ENCODE assay signal across 1 cellular context in the genomic region with DNA sequence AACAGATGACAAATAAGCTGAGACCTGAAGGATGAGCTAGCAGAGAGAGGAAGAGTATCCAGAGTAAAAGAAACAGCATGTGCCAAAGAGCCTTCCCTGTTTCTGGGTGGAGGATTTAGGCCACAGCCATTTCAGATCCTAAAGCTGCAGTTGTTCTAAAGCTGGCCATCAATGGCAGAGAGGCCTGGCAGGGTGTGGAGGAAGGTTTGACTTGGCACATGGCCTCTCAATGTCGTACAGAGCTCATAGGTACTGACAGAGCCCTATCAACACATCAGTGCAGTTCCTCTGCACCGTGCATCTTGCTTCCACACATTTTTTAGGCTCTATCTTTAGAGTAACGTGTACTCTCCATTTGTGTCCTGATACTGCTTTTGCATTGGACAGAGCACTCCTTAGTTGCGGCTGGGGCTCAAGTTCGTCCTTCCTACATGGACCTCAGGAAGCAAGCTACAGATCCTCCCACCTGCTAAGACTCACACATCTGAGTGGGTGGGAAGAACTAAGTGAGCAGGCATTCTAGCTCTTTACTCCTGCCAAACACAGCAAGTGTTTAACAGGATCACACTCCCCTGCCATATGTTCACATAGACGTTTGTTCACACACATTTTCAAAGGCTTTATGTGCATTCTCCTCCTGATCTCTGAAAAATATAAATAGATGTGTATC.
TF ChIP-seq lines count a peak whose summit lies in the region.

No MANE protein-coding gene starts in this region.

TF ChIP-seq in GM23338, 12 proteins besides CTCF, POLR2A, EP300 and RAD21 (continued from another document):
- no peak for TF ChIP-seq EZH2phosphoT487 (IDR thresholded peaks at IDR 0.05; ENCODE audit: unreplicated experiment)
- TF ChIP-seq, protein P1, sequence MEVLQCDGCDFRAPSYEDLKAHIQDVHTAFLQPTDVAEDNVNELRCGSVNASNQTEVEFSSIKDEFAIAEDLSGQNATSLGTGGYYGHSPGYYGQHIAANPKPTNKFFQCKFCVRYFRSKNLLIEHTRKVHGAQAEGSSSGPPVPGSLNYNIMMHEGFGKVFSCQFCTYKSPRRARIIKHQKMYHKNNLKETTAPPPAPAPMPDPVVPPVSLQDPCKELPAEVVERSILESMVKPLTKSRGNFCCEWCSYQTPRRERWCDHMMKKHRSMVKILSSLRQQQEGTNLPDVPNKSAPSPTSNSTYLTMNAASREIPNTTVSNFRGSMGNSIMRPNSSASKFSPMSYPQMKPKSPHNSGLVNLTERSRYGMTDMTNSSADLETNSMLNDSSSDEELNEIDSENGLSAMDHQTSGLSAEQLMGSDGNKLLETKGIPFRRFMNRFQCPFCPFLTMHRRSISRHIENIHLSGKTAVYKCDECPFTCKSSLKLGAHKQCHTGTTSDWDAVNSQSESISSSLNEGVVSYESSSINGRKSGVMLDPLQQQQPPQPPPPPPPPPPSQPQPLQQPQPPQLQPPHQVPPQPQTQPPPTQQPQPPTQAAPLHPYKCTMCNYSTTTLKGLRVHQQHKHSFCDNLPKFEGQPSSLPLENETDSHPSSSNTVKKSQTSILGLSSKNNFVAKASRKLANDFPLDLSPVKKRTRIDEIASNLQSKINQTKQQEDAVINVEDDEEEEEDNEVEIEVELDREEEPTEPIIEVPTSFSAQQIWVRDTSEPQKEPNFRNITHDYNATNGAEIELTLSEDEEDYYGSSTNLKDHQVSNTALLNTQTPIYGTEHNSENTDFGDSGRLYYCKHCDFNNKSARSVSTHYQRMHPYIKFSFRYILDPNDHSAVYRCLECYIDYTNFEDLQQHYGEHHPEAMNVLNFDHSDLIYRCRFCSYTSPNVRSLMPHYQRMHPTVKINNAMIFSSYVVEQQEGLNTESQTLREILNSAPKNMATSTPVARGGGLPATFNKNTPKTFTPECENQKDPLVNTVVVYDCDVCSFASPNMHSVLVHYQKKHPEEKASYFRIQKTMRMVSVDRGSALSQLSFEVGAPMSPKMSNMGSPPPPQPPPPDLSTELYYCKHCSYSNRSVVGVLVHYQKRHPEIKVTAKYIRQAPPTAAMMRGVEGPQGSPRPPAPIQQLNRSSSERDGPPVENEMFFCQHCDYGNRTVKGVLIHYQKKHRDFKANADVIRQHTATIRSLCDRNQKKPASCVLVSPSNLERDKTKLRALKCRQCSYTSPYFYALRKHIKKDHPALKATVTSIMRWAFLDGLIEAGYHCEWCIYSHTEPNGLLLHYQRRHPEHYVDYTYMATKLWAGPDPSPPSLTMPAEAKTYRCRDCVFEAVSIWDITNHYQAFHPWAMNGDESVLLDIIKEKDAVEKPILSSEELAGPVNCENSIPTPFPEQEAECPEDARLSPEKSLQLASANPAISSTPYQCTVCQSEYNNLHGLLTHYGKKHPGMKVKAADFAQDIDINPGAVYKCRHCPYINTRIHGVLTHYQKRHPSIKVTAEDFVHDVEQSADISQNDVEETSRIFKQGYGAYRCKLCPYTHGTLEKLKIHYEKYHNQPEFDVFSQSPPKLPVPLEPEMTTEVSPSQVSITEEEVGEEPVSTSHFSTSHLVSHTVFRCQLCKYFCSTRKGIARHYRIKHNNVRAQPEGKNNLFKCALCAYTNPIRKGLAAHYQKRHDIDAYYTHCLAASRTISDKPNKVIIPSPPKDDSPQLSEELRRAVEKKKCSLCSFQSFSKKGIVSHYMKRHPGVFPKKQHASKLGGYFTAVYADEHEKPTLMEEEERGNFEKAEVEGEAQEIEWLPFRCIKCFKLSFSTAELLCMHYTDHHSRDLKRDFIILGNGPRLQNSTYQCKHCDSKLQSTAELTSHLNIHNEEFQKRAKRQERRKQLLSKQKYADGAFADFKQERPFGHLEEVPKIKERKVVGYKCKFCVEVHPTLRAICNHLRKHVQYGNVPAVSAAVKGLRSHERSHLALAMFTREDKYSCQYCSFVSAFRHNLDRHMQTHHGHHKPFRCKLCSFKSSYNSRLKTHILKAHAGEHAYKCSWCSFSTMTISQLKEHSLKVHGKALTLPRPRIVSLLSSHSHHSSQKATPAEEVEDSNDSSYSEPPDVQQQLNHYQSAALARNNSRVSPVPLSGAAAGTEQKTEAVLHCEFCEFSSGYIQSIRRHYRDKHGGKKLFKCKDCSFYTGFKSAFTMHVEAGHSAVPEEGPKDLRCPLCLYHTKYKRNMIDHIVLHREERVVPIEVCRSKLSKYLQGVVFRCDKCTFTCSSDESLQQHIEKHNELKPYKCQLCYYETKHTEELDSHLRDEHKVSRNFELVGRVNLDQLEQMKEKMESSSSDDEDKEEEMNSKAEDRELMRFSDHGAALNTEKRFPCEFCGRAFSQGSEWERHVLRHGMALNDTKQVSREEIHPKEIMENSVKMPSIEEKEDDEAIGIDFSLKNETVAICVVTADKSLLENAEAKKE (CRISPR knock-in tag; IDR thresholded peaks at IDR 0.05): no peak
- no peak for TF ChIP-seq EZH2 (IDR thresholded peaks at IDR 0.05; ENCODE audit: low read depth, unreplicated experiment)
- TF ChIP-seq, protein P2, sequence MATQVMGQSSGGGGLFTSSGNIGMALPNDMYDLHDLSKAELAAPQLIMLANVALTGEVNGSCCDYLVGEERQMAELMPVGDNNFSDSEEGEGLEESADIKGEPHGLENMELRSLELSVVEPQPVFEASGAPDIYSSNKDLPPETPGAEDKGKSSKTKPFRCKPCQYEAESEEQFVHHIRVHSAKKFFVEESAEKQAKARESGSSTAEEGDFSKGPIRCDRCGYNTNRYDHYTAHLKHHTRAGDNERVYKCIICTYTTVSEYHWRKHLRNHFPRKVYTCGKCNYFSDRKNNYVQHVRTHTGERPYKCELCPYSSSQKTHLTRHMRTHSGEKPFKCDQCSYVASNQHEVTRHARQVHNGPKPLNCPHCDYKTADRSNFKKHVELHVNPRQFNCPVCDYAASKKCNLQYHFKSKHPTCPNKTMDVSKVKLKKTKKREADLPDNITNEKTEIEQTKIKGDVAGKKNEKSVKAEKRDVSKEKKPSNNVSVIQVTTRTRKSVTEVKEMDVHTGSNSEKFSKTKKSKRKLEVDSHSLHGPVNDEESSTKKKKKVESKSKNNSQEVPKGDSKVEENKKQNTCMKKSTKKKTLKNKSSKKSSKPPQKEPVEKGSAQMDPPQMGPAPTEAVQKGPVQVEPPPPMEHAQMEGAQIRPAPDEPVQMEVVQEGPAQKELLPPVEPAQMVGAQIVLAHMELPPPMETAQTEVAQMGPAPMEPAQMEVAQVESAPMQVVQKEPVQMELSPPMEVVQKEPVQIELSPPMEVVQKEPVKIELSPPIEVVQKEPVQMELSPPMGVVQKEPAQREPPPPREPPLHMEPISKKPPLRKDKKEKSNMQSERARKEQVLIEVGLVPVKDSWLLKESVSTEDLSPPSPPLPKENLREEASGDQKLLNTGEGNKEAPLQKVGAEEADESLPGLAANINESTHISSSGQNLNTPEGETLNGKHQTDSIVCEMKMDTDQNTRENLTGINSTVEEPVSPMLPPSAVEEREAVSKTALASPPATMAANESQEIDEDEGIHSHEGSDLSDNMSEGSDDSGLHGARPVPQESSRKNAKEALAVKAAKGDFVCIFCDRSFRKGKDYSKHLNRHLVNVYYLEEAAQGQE (IDR thresholded peaks at IDR 0.05; ENCODE audit: unreplicated experiment): no peak
- no peak for TF ChIP-seq POLR2AphosphoS5 (IDR thresholded peaks at IDR 0.05; ENCODE audit: low read depth)
- TF ChIP-seq CREB1 (CRISPR knock-in tag; IDR thresholded peaks at IDR 0.05; ENCODE audit: low read depth): no peak
- TF ChIP-seq NANOG (IDR thresholded peaks at IDR 0.05; ENCODE audit: borderline replicate concordance): no peak
- TF ChIP-seq, protein P3, sequence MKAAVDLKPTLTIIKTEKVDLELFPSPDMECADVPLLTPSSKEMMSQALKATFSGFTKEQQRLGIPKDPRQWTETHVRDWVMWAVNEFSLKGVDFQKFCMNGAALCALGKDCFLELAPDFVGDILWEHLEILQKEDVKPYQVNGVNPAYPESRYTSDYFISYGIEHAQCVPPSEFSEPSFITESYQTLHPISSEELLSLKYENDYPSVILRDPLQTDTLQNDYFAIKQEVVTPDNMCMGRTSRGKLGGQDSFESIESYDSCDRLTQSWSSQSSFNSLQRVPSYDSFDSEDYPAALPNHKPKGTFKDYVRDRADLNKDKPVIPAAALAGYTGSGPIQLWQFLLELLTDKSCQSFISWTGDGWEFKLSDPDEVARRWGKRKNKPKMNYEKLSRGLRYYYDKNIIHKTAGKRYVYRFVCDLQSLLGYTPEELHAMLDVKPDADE (IDR thresholded peaks at IDR 0.05): no peak
- TF ChIP-seq JUNB (IDR thresholded peaks at IDR 0.05; ENCODE audit: unreplicated experiment): no peak
- no peak for TF ChIP-seq ZNF114 (CRISPR knock-in tag; IDR thresholded peaks at IDR 0.05)
- no peak for TF ChIP-seq ZNF331 (CRISPR knock-in tag; IDR thresholded peaks at IDR 0.05; ENCODE audit: low read depth)
